Comparison of ENCODE assay signal across 8 cellular contexts in the genomic region with DNA sequence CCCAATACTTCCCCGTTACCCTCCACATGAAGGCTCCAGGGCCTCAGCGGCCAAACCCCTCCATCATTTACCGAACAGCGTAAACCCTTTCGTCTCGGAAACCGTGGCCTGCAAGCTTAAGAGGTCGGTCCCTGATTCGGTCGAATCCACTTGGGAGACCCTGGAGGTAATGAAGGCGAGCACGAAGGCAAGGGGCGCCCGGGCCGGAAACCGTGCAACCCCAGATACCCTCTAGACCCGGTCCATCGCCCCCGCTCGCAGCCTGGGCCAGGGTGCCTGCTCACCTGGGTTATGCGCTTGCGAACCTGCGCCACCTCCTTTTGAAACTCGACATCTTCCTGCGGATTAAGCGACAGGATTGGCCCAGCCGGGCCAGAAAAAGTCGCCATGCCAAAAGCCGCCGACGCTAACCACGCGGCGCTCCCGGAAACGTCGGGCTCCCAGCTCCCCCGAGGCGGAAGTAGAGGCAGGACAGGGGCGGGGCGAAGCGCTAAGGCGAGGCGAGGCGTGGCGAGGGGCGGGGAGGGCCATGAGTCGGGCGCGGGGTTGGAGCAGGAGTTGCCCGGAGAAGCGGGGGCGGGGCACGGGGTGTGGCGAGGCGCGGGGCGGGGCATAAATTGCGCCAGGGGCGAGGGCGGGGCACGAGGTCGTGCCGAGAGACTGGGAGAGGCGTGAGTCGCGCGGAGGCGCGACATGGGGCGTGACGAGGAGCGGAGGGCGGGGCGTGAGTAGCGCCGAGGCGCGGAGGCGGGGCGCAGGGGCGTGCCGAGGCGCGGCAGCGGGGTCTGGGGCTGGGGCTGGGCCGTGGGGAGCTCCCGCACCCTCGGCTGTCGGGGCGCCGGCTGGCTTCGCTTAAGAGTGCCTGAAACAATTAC.
DNase-seq lines count a peak whose midpoint lies in the region; ATAC-seq and TF ChIP-seq lines count a peak whose summit lies in the region.

A gene (minus strand): TSS at position 414 of the 875 bp plus-strand sequence. CDS start 25 bp downstream, at position 389.

- no peak for TF ChIP-seq CTCF in GM10266 (IDR thresholded peaks at IDR 0.05; ENCODE audit: control insufficient read depth, insufficient read depth, low read depth, missing control alignments)

- peaks cover 52% of the 10 kb centered on the region for H3K4me1 Mint-ChIP-seq in activated naive CD4-positive, alpha-beta T cell treated with anti-CD3 and anti-CD28 coated beads, Interleukin-2, amount 50 U/mL, for 24 hours

- no peaks in the 10 kb centered on the region for H3K9me3 Mint-ChIP-seq in activated naive CD4-positive, alpha-beta T cell treated with anti-CD3 and anti-CD28 coated beads, Interleukin-2, amount 50 U/mL, for 24 hours

- H3K4me3 Mint-ChIP-seq in activated naive CD4-positive, alpha-beta T cell treated with anti-CD3 and anti-CD28 coated beads, Interleukin-2, amount 50 U/mL, for 24 hours, result peak within 1 kb of the TSS; percentile 94

- H3K27ac Mint-ChIP-seq in activated naive CD4-positive, alpha-beta T cell treated with anti-CD3 and anti-CD28 coated beads, Interleukin-2, amount 50 U/mL, for 24 hours, result peak within 1 kb of the TSS; percentile 97

- H3K36me3 Mint-ChIP-seq in activated naive CD4-positive, alpha-beta T cell treated with anti-CD3 and anti-CD28 coated beads, Interleukin-2, amount 50 U/mL, for 24 hours, result peaks cover 13% of the 10 kb centered on the region

- DNase-seq in GM10266 (ENCODE audit: extremely low spot score) (peak; percentile 99), NCI-H1092 treated with DMSO at 0.1 percent for 48 hours (lab: John Stamatoyannopoulos, UW) (peak; percentile 96), globus pallidus (ENCODE audit: low spot score) (peak; percentile 97), nucleus accumbens (lab: John Stamatoyannopoulos, UW) (peak; percentile 82 to 100 (median 98)), superior temporal gyrus (ENCODE audit: extremely low spot score) (peak; percentile 91)

- H3K27me3 Mint-ChIP-seq in activated naive CD4-positive, alpha-beta T cell treated with anti-CD3 and anti-CD28 coated beads, Interleukin-2, amount 50 U/mL, for 24 hours, result no peaks in the 10 kb centered on the region

- ATAC-seq in HG02623 (IDR thresholded peaks at IDR 0.05; ENCODE audit: unreplicated experiment) (peak; percentile 92), SK-N-SH treated with all-trans-retinoic acid at 6 μM for 48 hours (peak; percentile 98)

TF ChIP-seq in SK-N-SH treated with all-trans-retinoic acid at 6 μM for 48 hours, 23 proteins besides CTCF, POLR2A, EP300 and RAD21:
- TF ChIP-seq ISL1 (CRISPR knock-in tag; IDR thresholded peaks at IDR 0.05), result no peak
- no peak for TF ChIP-seq ZFP30 (CRISPR knock-in tag; IDR thresholded peaks at IDR 0.05)
- no peak for TF ChIP-seq ZNF8 (CRISPR knock-in tag; IDR thresholded peaks at IDR 0.05)
- no peak for TF ChIP-seq ZNF70 (CRISPR knock-in tag; IDR thresholded peaks at IDR 0.05)
- TF ChIP-seq, protein P1, sequence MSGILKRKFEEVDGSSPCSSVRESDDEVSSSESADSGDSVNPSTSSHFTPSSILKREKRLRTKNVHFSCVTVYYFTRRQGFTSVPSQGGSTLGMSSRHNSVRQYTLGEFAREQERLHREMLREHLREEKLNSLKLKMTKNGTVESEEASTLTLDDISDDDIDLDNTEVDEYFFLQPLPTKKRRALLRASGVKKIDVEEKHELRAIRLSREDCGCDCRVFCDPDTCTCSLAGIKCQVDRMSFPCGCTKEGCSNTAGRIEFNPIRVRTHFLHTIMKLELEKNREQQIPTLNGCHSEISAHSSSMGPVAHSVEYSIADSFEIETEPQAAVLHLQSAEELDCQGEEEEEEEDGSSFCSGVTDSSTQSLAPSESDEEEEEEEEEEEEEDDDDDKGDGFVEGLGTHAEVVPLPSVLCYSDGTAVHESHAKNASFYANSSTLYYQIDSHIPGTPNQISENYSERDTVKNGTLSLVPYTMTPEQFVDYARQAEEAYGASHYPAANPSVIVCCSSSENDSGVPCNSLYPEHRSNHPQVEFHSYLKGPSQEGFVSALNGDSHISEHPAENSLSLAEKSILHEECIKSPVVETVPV (CRISPR knock-in tag; IDR thresholded peaks at IDR 0.05), result no peak
- TF ChIP-seq ESRRG (CRISPR knock-in tag; IDR thresholded peaks at IDR 0.05), result no peak
- TF ChIP-seq, protein P2, sequence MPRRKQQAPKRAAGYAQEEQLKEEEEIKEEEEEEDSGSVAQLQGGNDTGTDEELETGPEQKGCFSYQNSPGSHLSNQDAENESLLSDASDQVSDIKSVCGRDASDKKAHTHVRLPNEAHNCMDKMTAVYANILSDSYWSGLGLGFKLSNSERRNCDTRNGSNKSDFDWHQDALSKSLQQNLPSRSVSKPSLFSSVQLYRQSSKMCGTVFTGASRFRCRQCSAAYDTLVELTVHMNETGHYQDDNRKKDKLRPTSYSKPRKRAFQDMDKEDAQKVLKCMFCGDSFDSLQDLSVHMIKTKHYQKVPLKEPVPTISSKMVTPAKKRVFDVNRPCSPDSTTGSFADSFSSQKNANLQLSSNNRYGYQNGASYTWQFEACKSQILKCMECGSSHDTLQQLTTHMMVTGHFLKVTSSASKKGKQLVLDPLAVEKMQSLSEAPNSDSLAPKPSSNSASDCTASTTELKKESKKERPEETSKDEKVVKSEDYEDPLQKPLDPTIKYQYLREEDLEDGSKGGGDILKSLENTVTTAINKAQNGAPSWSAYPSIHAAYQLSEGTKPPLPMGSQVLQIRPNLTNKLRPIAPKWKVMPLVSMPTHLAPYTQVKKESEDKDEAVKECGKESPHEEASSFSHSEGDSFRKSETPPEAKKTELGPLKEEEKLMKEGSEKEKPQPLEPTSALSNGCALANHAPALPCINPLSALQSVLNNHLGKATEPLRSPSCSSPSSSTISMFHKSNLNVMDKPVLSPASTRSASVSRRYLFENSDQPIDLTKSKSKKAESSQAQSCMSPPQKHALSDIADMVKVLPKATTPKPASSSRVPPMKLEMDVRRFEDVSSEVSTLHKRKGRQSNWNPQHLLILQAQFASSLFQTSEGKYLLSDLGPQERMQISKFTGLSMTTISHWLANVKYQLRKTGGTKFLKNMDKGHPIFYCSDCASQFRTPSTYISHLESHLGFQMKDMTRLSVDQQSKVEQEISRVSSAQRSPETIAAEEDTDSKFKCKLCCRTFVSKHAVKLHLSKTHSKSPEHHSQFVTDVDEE (CRISPR knock-in tag; IDR thresholded peaks at IDR 0.05), result no peak
- 0 out of 2 replicates have a peak, but pooled peaks have one; percentile 44 for TF ChIP-seq ZFP3 (CRISPR knock-in tag; IDR thresholded peaks at IDR 0.05)
- no peak for TF ChIP-seq CSDC2 (CRISPR knock-in tag; IDR thresholded peaks at IDR 0.05)
TF ChIP-seq in SK-N-SH treated with all-trans-retinoic acid at 6 μM for 48 hours: peak in this region for 1.

Comparison
In these comparisons a context has a peak if more than half of its experiments do, and no peak if none do; other contexts are left out.
1. Peak in every context shown above with its lines: DNase-seq and ATAC-seq.